ENCODE assay signal across 16 cellular contexts in genomic region chr5:124868661-124869060, GRCh38.
"Had no signal": no experiment of that assay in that cellular context is flagged by ENCODE, and none has a peak within 500 bp of the region (broad histone marks: within the 10 kb centered on the region; RNA-seq: fewer than 3 reads in every experiment).

No MANE protein-coding gene starts in this region.

- H3K4me3 ChIP-seq: skin epidermis, transverse colon had no signal

- H3K27me3 Mint-ChIP-seq: activated B cell treated with CpG ODN at 0.5 μM for 24 hours; activated CD4-positive, alpha-beta T cell treated with anti-CD3 and anti-CD28 coated beads, Interleukin-2, amount 10 ng/mL, durations not matched to agents 24 days and 14 days; activated naive CD8-positive, alpha-beta T cell treated with anti-CD3 and anti-CD28 coated beads for 36 hours had no signal

- H3K9me3 Mint-ChIP-seq: activated B cell treated with CpG ODN at 0.5 μM for 24 hours; activated T-helper 1 cell treated with anti-CD3 and anti-CD28 coated beads, Interleukin-12 subunit alpha, Interleukin-12 subunit beta, Interleukin-2, Interleukin-4 antibody, amounts not matched to agents 30 ng/mL and 10 ng/mL and 1 ng/mL, durations not matched to agents 14 hours and 24 hours and 36 hours had no signal

- H3K27ac Mint-ChIP-seq: activated B cell treated with CpG ODN at 0.5 μM for 24 hours; activated CD4-positive, alpha-beta T cell treated with anti-CD3 and anti-CD28 coated beads, Interleukin-2, amount 10 ng/mL, durations not matched to agents 24 days and 14 days; activated naive CD8-positive, alpha-beta T cell treated with anti-CD3 and anti-CD28 coated beads for 36 hours; activated T-helper 1 cell treated with anti-CD3 and anti-CD28 coated beads, Interleukin-12 subunit alpha, Interleukin-12 subunit beta, Interleukin-2, Interleukin-4 antibody, amounts not matched to agents 30 ng/mL and 10 ng/mL and 1 ng/mL, durations not matched to agents 14 hours and 24 hours and 36 hours had no signal

- H3K4me3 Mint-ChIP-seq: activated B cell treated with CpG ODN at 0.5 μM for 24 hours; activated CD4-positive, alpha-beta T cell treated with anti-CD3 and anti-CD28 coated beads, Interleukin-2, amount 10 ng/mL, durations not matched to agents 24 days and 14 days; activated naive CD8-positive, alpha-beta T cell treated with anti-CD3 and anti-CD28 coated beads for 36 hours; activated T-helper 1 cell treated with anti-CD3 and anti-CD28 coated beads, Interleukin-12 subunit alpha, Interleukin-12 subunit beta, Interleukin-2, Interleukin-4 antibody, amounts not matched to agents 30 ng/mL and 10 ng/mL and 1 ng/mL, durations not matched to agents 14 hours and 24 hours and 36 hours had no signal

- DNase-seq: activated B cell treated with CpG ODN at 0.5 μM for 24 hours; activated CD4-positive, alpha-beta T cell treated with anti-CD3 and anti-CD28 coated beads, Interleukin-2, amount 10 ng/mL, durations not matched to agents 24 days and 14 days; activated CD8-positive, alpha-beta memory T cell treated with anti-CD3 and anti-CD28 coated beads, Interleukin-2, amount 50 U/mL, for 48 hours; activated naive CD8-positive, alpha-beta T cell treated with anti-CD3 and anti-CD28 coated beads for 36 hours; anterior cingulate cortex; erythroblast; foreskin fibroblast; hippocampal formation; kidney; stimulated activated naive CD8-positive, alpha-beta T cell treated with anti-CD3 and anti-CD28 coated beads, Interleukin-15, Interleukin-2, amounts not matched to agents 100 U/mL and 50 U/mL, for 24 hours; SW 1271; transverse colon had no signal

- FAIRE-seq: bronchial epithelial cell, kidney, TTC549 had no signal

- H3K36me3 ChIP-seq: transverse colon had no signal

- H3K27me3 ChIP-seq: transverse colon had no signal

- H3K27ac ChIP-seq: transverse colon had no signal

- H3K36me3 Mint-ChIP-seq: activated naive CD8-positive, alpha-beta T cell treated with anti-CD3 and anti-CD28 coated beads for 36 hours had no signal

- ATAC-seq: stimulated activated naive CD8-positive, alpha-beta T cell treated with anti-CD3 and anti-CD28 coated beads, Interleukin-15, Interleukin-2, amounts not matched to agents 100 U/mL and 50 U/mL, for 24 hours had no signal

- H3K9me3 ChIP-seq: transverse colon had no signal
